ENCODE assay signal across 8 cellular contexts in the genomic region with DNA sequence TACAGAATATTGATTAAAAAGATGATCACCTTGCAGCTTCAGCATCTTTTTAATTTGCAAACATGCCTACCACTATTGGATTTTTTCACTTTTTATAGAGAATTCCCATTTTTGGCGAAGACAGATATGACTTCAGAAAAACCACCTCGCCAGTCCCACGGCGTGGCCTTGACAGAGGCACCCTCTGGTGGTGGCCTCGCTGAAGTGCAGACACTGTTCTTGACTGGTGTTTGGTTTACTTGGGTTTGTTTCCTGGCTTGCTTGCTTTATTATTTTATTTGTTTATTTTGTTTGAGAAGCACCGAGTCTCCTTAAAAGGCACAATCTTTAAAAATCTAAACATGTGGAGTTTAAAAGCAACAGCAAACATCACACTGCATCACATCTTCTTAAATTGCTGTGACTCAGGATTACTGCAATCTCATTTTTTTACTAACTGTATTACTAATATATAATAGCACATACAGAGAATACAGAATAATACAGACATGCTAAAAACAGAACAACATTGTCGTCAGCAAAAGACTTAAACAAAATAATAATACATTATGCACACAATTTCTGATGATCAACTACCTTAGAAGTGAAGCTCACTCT. TPM values are rescaled to one million over a fixed set of nuclear protein-coding genes. Genes with fewer than 3 reads are reported as not detected.
DNase-seq lines count a peak whose midpoint lies in the region; ATAC-seq and TF ChIP-seq lines count a peak whose summit lies in the region.

No MANE protein-coding gene starts in this region.

- no peaks in the 10 kb centered on the region for H3K9me3 ChIP-seq in AG04450 (ENCODE audit: control insufficient read depth, insufficient read depth, low read length)

- H3K36me3 Mint-ChIP-seq in mesothelial cell of epicardium: no peaks in the 10 kb centered on the region

- H3K4me3 Mint-ChIP-seq in mesothelial cell of epicardium: no peak overlapping the region

- H3K27ac ChIP-seq in AG04450 (ENCODE audit: low read depth, low read length): no peak overlapping the region

- CTCF ChIA-PET in AG04450 (lab: Charles Lee): interaction anchor here (0.6 to 2.1 kb wide), 14 partner anchors 9 to 1159 kb away, joined by 3 to 11 read pairs (median 3); no protein-coding TSS in a partner anchor

- H3K4me3 ChIP-seq in AG04450 (ENCODE audit: low read depth, low read length): no peak overlapping the region

- H3K27me3 ChIP-seq in AG04450 (ENCODE audit: control insufficient read depth, insufficient read depth, low read length): no peaks in the 10 kb centered on the region

- DNase-seq in AG04450 (ENCODE audit: low read depth, low spot score) (peak; percentile 7), NCI-H1694 (lab: John Stamatoyannopoulos, UW) (peak; percentile 23), mesothelial cell of epicardium (ENCODE audit: low spot score in 2 of 2, unreplicated experiment in 2 of 2) (peak; percentile 47 to 80)
- DNase-seq in activated CD4-positive, alpha-beta T cell treated with anti-CD3 and anti-CD28 coated beads, Interleukin-2, amount 50 U/mL, for 24 hours (ENCODE audit: low read depth in 1 of 2, low spot score in 1 of 2): peak; percentile 8 to 22
- peak; percentile 5 for DNase-seq in effector CD8-positive, alpha-beta T cell (lab: John Stamatoyannopoulos, UW)
- peak; percentile 18 to 19 for DNase-seq in stimulated activated CD8-positive, alpha-beta memory T cell treated with anti-CD3 and anti-CD28 coated beads, Interleukin-7, amount 100 ng/mL, for 4 hours (ENCODE audit: low read depth in 2 of 2)

- no peak overlapping the region for H3K27ac Mint-ChIP-seq in mesothelial cell of epicardium

- POLR2A ChIA-PET in AG04450 (lab: Yijun Ruan, JAX): no interaction called here

- no peaks in the 10 kb centered on the region for H3K9me3 Mint-ChIP-seq in mesothelial cell of epicardium

- peaks cover 2% of the 10 kb centered on the region for H3K4me1 Mint-ChIP-seq in mesothelial cell of epicardium

- peak; percentile 99 for TF ChIP-seq CTCF in AG04450 (IDR thresholded peaks at IDR 0.05; ENCODE audit: low read depth, low read length)
- peak; percentile 91 for TF ChIP-seq CTCF in mesothelial cell of epicardium (IDR thresholded peaks at IDR 0.05; ENCODE audit: unreplicated experiment)

- peaks cover 3% of the 10 kb centered on the region for H3K27me3 Mint-ChIP-seq in mesothelial cell of epicardium (ENCODE audit: low read depth)

- peak; percentile 92 for ATAC-seq in GM18498 (IDR thresholded peaks at IDR 0.05; ENCODE audit: unreplicated experiment)
- peak; percentile 93 for ATAC-seq in HG02852 (IDR thresholded peaks at IDR 0.05; ENCODE audit: unreplicated experiment)

RNA-seq across cellular contexts. Expression of a gene that starts 13.1 kb away (rescaled TPM):
- polyA plus RNA-seq in AG04450 (2011; rRNA removed): not detected in 2 replicates
- polyA minus RNA-seq in AG04450 (2011; rRNA and poly(A)+ RNA removed): not detected in 2 replicates
- total RNA-seq in mesothelial cell of epicardium: not detected in 3 replicates

RNA-seq across cellular contexts. Expression of a gene that starts 33.3 kb away (rescaled TPM):
- polyA plus RNA-seq in AG04450 (2011; rRNA removed): not detected in 2 replicates
- not detected in 2 replicates for polyA minus RNA-seq in AG04450 (2011; rRNA and poly(A)+ RNA removed)
- not detected in 3 replicates for total RNA-seq in mesothelial cell of epicardium

Comparison
In these comparisons a context has a peak if more than half of its experiments do, and no peak if none do; other contexts are left out.
1. DNase-seq: peak in every context shown above with its lines; median percentile 64 in mesothelial cell of epicardium; 23 in NCI-H1694; 18 in stimulated activated CD8-positive, alpha-beta memory T cell treated with anti-CD3 and anti-CD28 coated beads, Interleukin-7, amount 100 ng/mL, for 4 hours; 15 in activated CD4-positive, alpha-beta T cell treated with anti-CD3 and anti-CD28 coated beads, Interleukin-2, amount 50 U/mL, for 24 hours; 7 in AG04450; 5 in effector CD8-positive, alpha-beta T cell.